12 cellular contexts compared by ENCODE assay signal in the genomic region with DNA sequence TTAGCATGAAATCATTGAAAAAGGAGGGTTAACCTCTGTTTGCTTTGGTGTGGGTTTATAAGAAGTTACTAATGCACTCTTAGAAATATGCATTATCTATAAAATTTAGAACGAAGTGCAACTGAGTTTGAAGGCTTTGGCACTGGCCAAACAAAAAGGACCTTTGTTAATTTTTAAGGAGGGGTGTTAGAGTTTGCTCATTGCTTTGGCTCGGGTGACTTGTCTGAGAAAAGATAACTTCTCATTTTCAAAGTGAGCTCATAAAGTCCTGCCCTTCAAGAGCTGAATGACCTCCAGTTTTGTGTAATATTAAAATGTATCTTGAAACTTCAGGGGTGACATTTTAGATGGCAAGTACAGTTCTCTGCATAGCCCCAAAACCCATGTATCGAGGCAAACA. TPM values are rescaled to one million over a fixed set of nuclear protein-coding genes. Genes with fewer than 3 reads are reported as not detected.
DNase-seq lines count a peak whose midpoint lies in the region; ATAC-seq, FAIRE-seq and TF ChIP-seq lines count a peak whose summit lies in the region.
"Had no signal": no experiment of that assay in that cellular context is flagged by ENCODE, and none has a peak within 500 bp of the region (broad histone marks: within the 10 kb centered on the region; RNA-seq: fewer than 3 reads in every experiment).

No MANE protein-coding gene starts in this region.

- H3K36me3 Mint-ChIP-seq in CD14-positive monocyte, result peaks cover 52 to 56% of the 10 kb centered on the region in 2 donors
- peaks cover 78% of the 10 kb centered on the region for H3K36me3 Mint-ChIP-seq in activated T-cell treated with anti-CD3 and anti-CD28 coated beads, Interleukin-2, amount 50 U/mL, for 24 hours (ENCODE audit: low read depth)

- FAIRE-seq in RCC 7860 (lab: Jason Lieb, UNC), result no peak

- H3K27ac ChIP-seq in right atrium auricular region, result peak overlapping the region; percentile 26 to 62
- peak overlapping the region; percentile 62 to 67 for H3K27ac ChIP-seq in prostate gland
- H3K27ac ChIP-seq: BLaER1 had no signal

- peaks cover 0 to 4% (median 0%) of the 10 kb centered on the region in 3 donors for H3K27me3 Mint-ChIP-seq in CD14-positive monocyte (ENCODE audit: low read depth in 3 of 3)
- no peaks in the 10 kb centered on the region for H3K27me3 Mint-ChIP-seq in activated T-cell treated with anti-CD3 and anti-CD28 coated beads, Interleukin-2, amount 50 U/mL, for 24 hours
- H3K27me3 Mint-ChIP-seq: IgD-negative memory B cell had no signal

- H3K27me3 ChIP-seq in right atrium auricular region (no peaks in the 10 kb centered on the region), prostate gland (replicated peaks; ENCODE audit: insufficient read depth) (no peaks in the 10 kb centered on the region)
- H3K27me3 ChIP-seq: BLaER1 had no signal

- no peaks in the 10 kb centered on the region for H3K9me3 Mint-ChIP-seq in CD14-positive monocyte
- no peaks in the 10 kb centered on the region for H3K9me3 Mint-ChIP-seq in activated T-cell treated with anti-CD3 and anti-CD28 coated beads, Interleukin-2, amount 50 U/mL, for 24 hours
- H3K9me3 Mint-ChIP-seq: IgD-negative memory B cell; T-helper 1 cell treated with Interleukin-12 subunit alpha and Interleukin-12 subunit beta and Interleukin-4 antibody, amounts not matched to agents 30 μg/mL and 1 μg/mL, for 36 hours had no signal

- peaks cover 45% of the 10 kb centered on the region for H3K4me1 Mint-ChIP-seq in CD14-positive monocyte
- H3K4me1 Mint-ChIP-seq in activated T-cell treated with anti-CD3 and anti-CD28 coated beads, Interleukin-2, amount 50 U/mL, for 24 hours (ENCODE audit: low read depth), result peaks cover 57% of the 10 kb centered on the region

- peak overlapping the region; percentile 96 to 99 (median 99) for H3K27ac Mint-ChIP-seq in CD14-positive monocyte
- no peak overlapping the region for H3K27ac Mint-ChIP-seq in activated T-cell treated with anti-CD3 and anti-CD28 coated beads, Interleukin-2, amount 50 U/mL, for 24 hours
- H3K27ac Mint-ChIP-seq: IgD-negative memory B cell; T-helper 1 cell treated with Interleukin-12 subunit alpha and Interleukin-12 subunit beta and Interleukin-4 antibody, amounts not matched to agents 30 μg/mL and 1 μg/mL, for 36 hours had no signal

- H3K4me1 ChIP-seq in right atrium auricular region (peaks cover 0 to 77% of the 10 kb centered on the region in 2 donors), prostate gland (replicated peaks) (no peaks in the 10 kb centered on the region)

- H3K4me3 Mint-ChIP-seq in CD14-positive monocyte, result peak overlapping the region; percentile 9 to 82
- no peak overlapping the region for H3K4me3 Mint-ChIP-seq in activated T-cell treated with anti-CD3 and anti-CD28 coated beads, Interleukin-2, amount 50 U/mL, for 24 hours
- H3K4me3 Mint-ChIP-seq: IgD-negative memory B cell; T-helper 1 cell treated with Interleukin-12 subunit alpha and Interleukin-12 subunit beta and Interleukin-4 antibody, amounts not matched to agents 30 μg/mL and 1 μg/mL, for 36 hours had no signal

- peak; percentile 56 for DNase-seq in CD14-positive monocyte (ENCODE audit: low spot score)
- peak; percentile 52 for DNase-seq in RCC 7860 (ENCODE audit: low spot score)
- no peak for DNase-seq in right atrium auricular region (ENCODE audit: low spot score)
- no peak for DNase-seq in prostate gland (ENCODE audit: low spot score)
- no peak for DNase-seq in central memory CD4-positive, alpha-beta T cell
- DNase-seq in activated T-cell treated with anti-CD3 and anti-CD28 coated beads, Interleukin-2, amount 50 U/mL, for 24 hours, result no peak
- DNase-seq in T-helper 2 cell, result no peak
- DNase-seq: activated T-cell treated with anti-CD3 and anti-CD28 coated beads, Interleukin-2, amount 50 U/mL, for 48 hours had no signal

- TF ChIP-seq POLR2A in prostate gland (IDR thresholded peaks at IDR 0.05), result no peak

- H3K9me3 ChIP-seq in right atrium auricular region (no peaks in the 10 kb centered on the region), prostate gland (no peaks in the 10 kb centered on the region)
- H3K9me3 ChIP-seq: BLaER1 had no signal

- H3K36me3 ChIP-seq in right atrium auricular region (no peaks in the 10 kb centered on the region), prostate gland (no peaks in the 10 kb centered on the region)

- WGBS in prostate gland, result 23% methylated on average over 3 of the region's 3 CpGs

- TF ChIP-seq CTCF in CD14-positive monocyte (IDR thresholded peaks at IDR 0.05) (no peak), right atrium auricular region (IDR thresholded peaks at IDR 0.05) (no peak), prostate gland (IDR thresholded peaks at IDR 0.05) (no peak)

- ATAC-seq in GM19455 (IDR thresholded peaks at IDR 0.05; ENCODE audit: unreplicated experiment), result no peak

- intact Hi-C loops in CD14-positive monocyte (cut with micrococcal nuclease), result loop anchor here in 1 of 2 donors (2.0 kb wide), 1 partner anchor 62 kb away; no protein-coding TSS in a partner anchor
- intact Hi-C loops in prostate gland (cut with DNase I), result no loop called here

- no peak overlapping the region for H3K4me3 ChIP-seq in right atrium auricular region
- H3K4me3 ChIP-seq in prostate gland, result no peak overlapping the region
- H3K4me3 ChIP-seq: BLaER1 had no signal

RNA-seq across cellular contexts. Expression of a gene that starts 25.9 kb away (rescaled TPM):
- 10 to 100 TPM; 18.2 to 33.0 TPM for polyA plus RNA-seq in CD14-positive monocyte
- total RNA-seq in right atrium auricular region, result 10 to 100 TPM; 47.3 to 56.2 TPM
- total RNA-seq in prostate gland, result 10 to 100 TPM; 51.1 to 72.1 TPM

Comparison
In these comparisons a context has a peak if more than half of its experiments do, and no peak if none do; other contexts are left out.
1. DNase-seq: peak in CD14-positive monocyte (single experiment) and RCC 7860 (single experiment); none in right atrium auricular region (single experiment), prostate gland (single experiment), central memory CD4-positive, alpha-beta T cell (single experiment), activated T-cell treated with anti-CD3 and anti-CD28 coated beads, Interleukin-2, amount 50 U/mL, for 24 hours (single experiment) and T-helper 2 cell (0 of 5).